Comparison of ENCODE assay signal across 13 cellular contexts in the genomic region with DNA sequence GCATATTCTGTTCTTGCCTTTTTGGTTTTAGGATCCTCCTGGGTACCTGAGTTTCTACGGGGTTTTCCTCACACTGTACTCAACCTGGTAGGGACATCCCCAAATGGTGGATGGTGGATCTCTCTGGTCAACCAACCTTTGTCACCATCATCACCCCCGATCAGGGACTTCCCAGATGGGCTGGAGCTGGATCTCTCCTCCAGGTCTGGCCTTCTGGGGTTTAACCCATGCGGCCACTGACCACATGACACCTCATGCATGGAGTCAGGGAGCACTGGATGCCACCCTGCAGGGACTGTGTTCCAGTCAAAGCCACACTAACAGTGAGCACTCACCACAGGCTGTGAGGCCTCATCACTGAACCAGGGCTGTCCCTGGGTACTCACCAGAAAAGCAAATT.
DNase-seq lines count a peak whose midpoint lies in the region; ATAC-seq and TF ChIP-seq lines count a peak whose summit lies in the region.
"Had no signal": no experiment of that assay in that cellular context is flagged by ENCODE, and none has a peak within 500 bp of the region (broad histone marks: within the 10 kb centered on the region; RNA-seq: fewer than 3 reads in every experiment).

No MANE protein-coding gene starts in this region.

- no peaks in the 10 kb centered on the region for H3K9me2 ChIP-seq in OCI-LY7 (ENCODE audit: insufficient read depth, low read length)

- CTCF ChIA-PET in OCI-LY7 (lab: Charles Lee; ENCODE audit: unreplicated experiment) = no interaction called here
- CTCF ChIA-PET in naive thymus-derived CD4-positive, alpha-beta T cell (lab: Charles Lee) = no interaction called here

- no peak overlapping the region for H3K4me3 ChIP-seq in OCI-LY7 (ENCODE audit: low read depth, low read length, poor library complexity, severe bottlenecking)
- H3K4me3 ChIP-seq in naive thymus-derived CD4-positive, alpha-beta T cell (ENCODE audit: low read length) = no peak overlapping the region
- H3K4me3 ChIP-seq: heart right ventricle, skin epidermis, upper lobe of left lung had no signal

- no peaks in the 10 kb centered on the region for H4K20me1 ChIP-seq in OCI-LY7 (ENCODE audit: insufficient read depth, low read length)

- H3K9me3 Mint-ChIP-seq in naive thymus-derived CD4-positive, alpha-beta T cell = peaks cover 0 to 3% (median 0%) of the 10 kb centered on the region in 11 donors

- peak; percentile 64 for ATAC-seq in GM18519 (IDR thresholded peaks at IDR 0.05; ENCODE audit: low FRiP score, unreplicated experiment)
- ATAC-seq in GM19351 (IDR thresholded peaks at IDR 0.05; ENCODE audit: unreplicated experiment) = peak; percentile 71
- ATAC-seq in HG02678 (IDR thresholded peaks at IDR 0.05; ENCODE audit: unreplicated experiment) = peak; percentile 80
- peak; percentile 70 for ATAC-seq in HG03565 (IDR thresholded peaks at IDR 0.05; ENCODE audit: unreplicated experiment)
- ATAC-seq in naive thymus-derived CD4-positive, alpha-beta T cell = no peak

- intact Hi-C loops in OCI-LY7 (cut with micrococcal nuclease; ENCODE audit: unreplicated experiment) = no loop called here
- intact Hi-C loops in naive thymus-derived CD4-positive, alpha-beta T cell (cut with micrococcal nuclease) = no loop called here

- H3K27ac ChIP-seq in OCI-LY7 (ENCODE audit: low read depth, low read length, poor library complexity, severe bottlenecking) = no peak overlapping the region
- H3K27ac ChIP-seq in naive thymus-derived CD4-positive, alpha-beta T cell (ENCODE audit: low read depth, low read length) = no peak overlapping the region
- H3K27ac ChIP-seq: epithelial cell of prostate, skin epidermis, upper lobe of left lung had no signal

- no peak for TF ChIP-seq CTCF in OCI-LY7 (conservative IDR thresholded peaks at IDR 0.05; ENCODE audit: low read length)

- DNase-seq in G401 (ENCODE audit: low spot score) (no peak), OCI-LY7 (ENCODE audit: low spot score) (no peak), GF-D8 (lab: John Stamatoyannopoulos, UW) (no peak)
- no peak for DNase-seq in naive thymus-derived CD4-positive, alpha-beta T cell
- DNase-seq: heart right ventricle, NCI-H2107 had no signal

- no peak overlapping the region for H2AFZ ChIP-seq in OCI-LY7 (ENCODE audit: low read length)

- H3K36me3 ChIP-seq in OCI-LY7 (ENCODE audit: insufficient read depth, low read length) = no peaks in the 10 kb centered on the region
- H3K36me3 ChIP-seq in naive thymus-derived CD4-positive, alpha-beta T cell (ENCODE audit: control insufficient read depth in 2 of 3, insufficient read depth in 3 of 3, low read length in 3 of 3) = no peaks in the 10 kb centered on the region
- H3K36me3 ChIP-seq: heart right ventricle, upper lobe of left lung had no signal

- POLR2A ChIA-PET in OCI-LY7 (lab: Charles Lee) = no interaction called here
- POLR2A ChIA-PET in naive thymus-derived CD4-positive, alpha-beta T cell (lab: Charles Lee) = no interaction called here

- no peaks in the 10 kb centered on the region for H3K4me1 ChIP-seq in OCI-LY7 (ENCODE audit: insufficient read depth, low read length, poor library complexity, severe bottlenecking)
- no peaks in the 10 kb centered on the region for H3K4me1 ChIP-seq in naive thymus-derived CD4-positive, alpha-beta T cell (ENCODE audit: control insufficient read depth in 2 of 2, insufficient read depth in 2 of 2, low read length in 2 of 2)
- H3K4me1 ChIP-seq: upper lobe of left lung had no signal

- peaks cover 0 to 4% (median 0%) of the 10 kb centered on the region in 5 donors for H3K36me3 Mint-ChIP-seq in naive thymus-derived CD4-positive, alpha-beta T cell

- H3K27me3 Mint-ChIP-seq in naive thymus-derived CD4-positive, alpha-beta T cell = peaks cover 0 to 59% (median 4%) of the 10 kb centered on the region in 5 donors

- H3K4me3 Mint-ChIP-seq in naive thymus-derived CD4-positive, alpha-beta T cell = no peak overlapping the region

- no peaks in the 10 kb centered on the region for H3K9me3 ChIP-seq in OCI-LY7 (ENCODE audit: low read length)
- H3K9me3 ChIP-seq in naive thymus-derived CD4-positive, alpha-beta T cell (ENCODE audit: control insufficient read depth in 2 of 3, low read length in 3 of 3) = no peaks in the 10 kb centered on the region
- H3K9me3 ChIP-seq: heart right ventricle, upper lobe of left lung had no signal

- H3K4me2 ChIP-seq in OCI-LY7 (ENCODE audit: low read length) = no peak overlapping the region

- BruUV-seq in OCI-LY7 (replicated peaks; lab: Mats Ljungman, UMichigan) = no TSS peak

- no peaks in the 10 kb centered on the region for H3K79me2 ChIP-seq in OCI-LY7 (ENCODE audit: insufficient read depth, low read depth, low read length)

- H3K27me3 ChIP-seq in naive thymus-derived CD4-positive, alpha-beta T cell (ENCODE audit: control insufficient read depth in 2 of 2, insufficient read depth in 2 of 2, low read length in 2 of 2) = no peaks in the 10 kb centered on the region
- H3K27me3 ChIP-seq: heart right ventricle, upper lobe of left lung had no signal

- in situ Hi-C loops in G401 (cut with HindIII; ENCODE audit: low sequenced_read_pairs) = no loop called here

- no peak overlapping the region for H3K27ac Mint-ChIP-seq in naive thymus-derived CD4-positive, alpha-beta T cell

- peaks cover 0 to 2% (median 0%) of the 10 kb centered on the region in 7 donors for H3K4me1 Mint-ChIP-seq in naive thymus-derived CD4-positive, alpha-beta T cell
